1 cellular context compared by ENCODE assay signal in the genomic region with DNA sequence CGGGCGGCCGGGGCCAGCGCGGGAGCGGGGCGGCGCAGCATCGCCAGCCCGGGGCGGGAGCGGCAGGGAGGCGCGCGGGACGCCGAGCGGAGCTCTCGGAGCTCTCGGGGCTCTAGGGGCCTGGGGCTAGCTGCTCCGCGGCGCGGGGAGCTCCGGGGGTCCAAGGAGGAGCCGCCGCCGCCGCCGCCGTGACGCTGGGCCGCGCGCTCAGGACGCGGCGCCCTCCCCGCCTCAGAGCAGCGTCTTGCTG.
TF ChIP-seq lines count a peak whose summit lies in the region.

No MANE protein-coding gene starts in this region.

TF ChIP-seq in K562, 482 proteins besides CTCF, POLR2A, EP300 and RAD21 (continued from another document and continues in another):
- TF ChIP-seq, protein P1, sequence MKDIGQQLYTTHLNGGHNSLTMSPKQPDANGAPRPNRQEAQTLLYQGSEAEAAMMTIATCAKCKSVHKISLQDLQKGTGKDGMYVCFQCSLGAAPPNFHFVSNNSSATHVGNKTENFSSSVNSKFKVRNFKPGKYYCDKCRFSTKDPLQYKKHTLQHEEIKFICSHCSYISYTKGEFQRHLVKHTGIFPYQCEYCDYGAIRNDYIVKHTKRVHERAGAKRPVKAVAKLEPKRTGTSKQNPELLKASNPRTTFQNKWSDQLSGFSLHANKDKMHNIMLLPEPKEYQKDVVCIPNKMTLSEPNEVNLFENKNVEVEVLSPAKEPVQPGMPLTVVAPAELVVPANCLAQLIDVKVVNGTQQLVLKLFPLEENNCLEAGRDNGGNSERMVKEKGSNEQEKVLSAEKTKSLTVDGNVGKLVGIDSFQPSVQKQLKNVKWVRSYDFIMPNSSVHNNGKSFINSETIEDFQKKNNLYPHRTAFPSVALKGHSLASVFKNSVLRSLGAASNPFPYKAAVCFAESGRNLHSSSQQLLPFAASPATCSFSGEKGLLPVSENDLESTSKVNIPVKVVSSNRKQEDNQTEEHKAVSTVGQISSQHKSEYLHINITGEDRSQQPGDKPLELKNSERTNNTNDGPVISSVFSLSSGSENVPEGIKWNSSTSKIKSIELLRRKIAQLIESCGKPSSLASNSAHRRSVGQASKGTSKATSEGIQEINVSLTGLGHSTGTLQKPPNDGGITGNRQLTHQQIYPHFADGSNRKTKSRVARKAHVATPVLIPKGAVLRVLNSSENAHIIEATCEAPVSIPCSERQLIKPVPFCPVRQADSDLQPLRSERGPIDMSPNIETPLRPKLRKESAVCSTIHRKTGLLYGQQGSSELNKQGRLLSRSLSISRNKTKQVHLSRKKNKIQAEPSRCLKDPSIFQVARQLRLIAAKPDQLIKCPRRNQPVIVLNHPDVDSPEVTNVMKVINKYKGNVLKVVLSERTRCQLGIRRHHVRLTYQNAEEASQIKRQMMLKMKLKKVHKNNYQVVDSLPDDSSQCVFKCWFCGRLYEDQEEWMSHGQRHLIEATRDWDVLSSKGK (CRISPR knock-in tag; IDR thresholded peaks at IDR 0.05) = no peak
- TF ChIP-seq SMAD3 (CRISPR knock-in tag; conservative IDR thresholded peaks at IDR 0.05) (no peak), TCF7 (IDR thresholded peaks at IDR 0.05; ENCODE audit: borderline replicate concordance) (no peak), MYC (IDR thresholded peaks at IDR 0.05; ENCODE audit: low read depth, low read length) (peak; percentile 15; the same call in 1 of the 2 replicates), MYC (CRISPR knock-in tag; IDR thresholded peaks at IDR 0.05; ENCODE audit: borderline replicate concordance, low read depth) (no peak), ZFP30 (CRISPR knock-in tag; IDR thresholded peaks at IDR 0.05; ENCODE audit: borderline replicate concordance) (no peak), BACH1 (tag; IDR thresholded peaks at IDR 0.05) (no peak), PHF8 (IDR thresholded peaks at IDR 0.05; ENCODE audit: borderline replicate concordance, low read length) (peak; percentile 68; the same call in 1 of the 2 replicates), TRIM28 (IDR thresholded peaks at IDR 0.05) (no peak), FOXJ3 (CRISPR knock-in tag; IDR thresholded peaks at IDR 0.05) (no peak), ZNF77 (CRISPR knock-in tag; IDR thresholded peaks at IDR 0.05) (no peak), ZBTB8A (IDR thresholded peaks at IDR 0.05; ENCODE audit: partially characterized antibody) (no peak), NONO (IDR thresholded peaks at IDR 0.05; ENCODE audit: low read depth in 2 of 2, low read length in 1 of 2) (peak; percentile 48 to 75; a peak in 2 of 4 replicates), RBFOX2 (IDR thresholded peaks at IDR 0.05; ENCODE audit: low read depth, low read length) (peak; percentile 79), PURB (CRISPR knock-in tag; IDR thresholded peaks at IDR 0.05; ENCODE audit: low read depth) (no peak), THRAP3 (IDR thresholded peaks at IDR 0.05; ENCODE audit: borderline replicate concordance) (no peak), ZZZ3 (IDR thresholded peaks at IDR 0.05) (no peak), ZNF699 (CRISPR knock-in tag; IDR thresholded peaks at IDR 0.05; ENCODE audit: insufficient replicate concordance) (no peak), XRCC4 (IDR thresholded peaks at IDR 0.05; ENCODE audit: extremely low read depth, insufficient read depth, insufficient read length) (no peak), SIX5 (IDR thresholded peaks at IDR 0.05; ENCODE audit: borderline replicate concordance in 1 of 2, insufficient read depth in 1 of 2, low read depth in 1 of 2, low read length in 2 of 2) (no peak), SMARCB1 (IDR thresholded peaks at IDR 0.05; ENCODE audit: insufficient read length, low read depth) (no peak), GATA2 (CRISPR knock-in tag; IDR thresholded peaks at IDR 0.05) (no peak), NFXL1 (CRISPR knock-in tag; IDR thresholded peaks at IDR 0.05) (no peak), PTRF (tag; IDR thresholded peaks at IDR 0.05) (no peak), MEF2A (IDR thresholded peaks at IDR 0.05; ENCODE audit: control insufficient read depth, low read depth, low read length) (no peak), KAT2B (IDR thresholded peaks at IDR 0.05; ENCODE audit: low read depth, low read length) (no peak), SAFB (IDR thresholded peaks at IDR 0.05; ENCODE audit: borderline replicate concordance, low read depth, low read length) (no peak), MTA1 (IDR thresholded peaks at IDR 0.05; ENCODE audit: borderline replicate concordance) (no peak), RBBP5 (IDR thresholded peaks at IDR 0.05; ENCODE audit: borderline replicate concordance, insufficient read depth, low read length, poor library complexity, severe bottlenecking) (peak; percentile 16), POLR2G (IDR thresholded peaks at IDR 0.05; ENCODE audit: low read depth, low read length) (peak; percentile 87), HNRNPUL1 (IDR thresholded peaks at IDR 0.05; ENCODE audit: low read length) (no peak), ERF (CRISPR knock-in tag; IDR thresholded peaks at IDR 0.05) (peak; percentile 57; the same call in 1 of the 2 replicates), HOXB6 (CRISPR knock-in tag; IDR thresholded peaks at IDR 0.05; ENCODE audit: borderline replicate concordance) (no peak), RHOXF2B (CRISPR knock-in tag; conservative IDR thresholded peaks at IDR 0.05) (no peak), MEF2D (tag; conservative IDR thresholded peaks at IDR 0.05; ENCODE audit: low read depth) (no peak)
- TF ChIP-seq, protein P2, sequence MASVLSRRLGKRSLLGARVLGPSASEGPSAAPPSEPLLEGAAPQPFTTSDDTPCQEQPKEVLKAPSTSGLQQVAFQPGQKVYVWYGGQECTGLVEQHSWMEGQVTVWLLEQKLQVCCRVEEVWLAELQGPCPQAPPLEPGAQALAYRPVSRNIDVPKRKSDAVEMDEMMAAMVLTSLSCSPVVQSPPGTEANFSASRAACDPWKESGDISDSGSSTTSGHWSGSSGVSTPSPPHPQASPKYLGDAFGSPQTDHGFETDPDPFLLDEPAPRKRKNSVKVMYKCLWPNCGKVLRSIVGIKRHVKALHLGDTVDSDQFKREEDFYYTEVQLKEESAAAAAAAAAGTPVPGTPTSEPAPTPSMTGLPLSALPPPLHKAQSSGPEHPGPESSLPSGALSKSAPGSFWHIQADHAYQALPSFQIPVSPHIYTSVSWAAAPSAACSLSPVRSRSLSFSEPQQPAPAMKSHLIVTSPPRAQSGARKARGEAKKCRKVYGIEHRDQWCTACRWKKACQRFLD (CRISPR knock-in tag; IDR thresholded peaks at IDR 0.05) = no peak
- TF ChIP-seq, protein P3, sequence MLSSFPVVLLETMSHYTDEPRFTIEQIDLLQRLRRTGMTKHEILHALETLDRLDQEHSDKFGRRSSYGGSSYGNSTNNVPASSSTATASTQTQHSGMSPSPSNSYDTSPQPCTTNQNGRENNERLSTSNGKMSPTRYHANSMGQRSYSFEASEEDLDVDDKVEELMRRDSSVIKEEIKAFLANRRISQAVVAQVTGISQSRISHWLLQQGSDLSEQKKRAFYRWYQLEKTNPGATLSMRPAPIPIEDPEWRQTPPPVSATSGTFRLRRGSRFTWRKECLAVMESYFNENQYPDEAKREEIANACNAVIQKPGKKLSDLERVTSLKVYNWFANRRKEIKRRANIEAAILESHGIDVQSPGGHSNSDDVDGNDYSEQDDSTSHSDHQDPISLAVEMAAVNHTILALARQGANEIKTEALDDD (IDR thresholded peaks at IDR 0.05) = no peak
- TF ChIP-seq, protein P4, sequence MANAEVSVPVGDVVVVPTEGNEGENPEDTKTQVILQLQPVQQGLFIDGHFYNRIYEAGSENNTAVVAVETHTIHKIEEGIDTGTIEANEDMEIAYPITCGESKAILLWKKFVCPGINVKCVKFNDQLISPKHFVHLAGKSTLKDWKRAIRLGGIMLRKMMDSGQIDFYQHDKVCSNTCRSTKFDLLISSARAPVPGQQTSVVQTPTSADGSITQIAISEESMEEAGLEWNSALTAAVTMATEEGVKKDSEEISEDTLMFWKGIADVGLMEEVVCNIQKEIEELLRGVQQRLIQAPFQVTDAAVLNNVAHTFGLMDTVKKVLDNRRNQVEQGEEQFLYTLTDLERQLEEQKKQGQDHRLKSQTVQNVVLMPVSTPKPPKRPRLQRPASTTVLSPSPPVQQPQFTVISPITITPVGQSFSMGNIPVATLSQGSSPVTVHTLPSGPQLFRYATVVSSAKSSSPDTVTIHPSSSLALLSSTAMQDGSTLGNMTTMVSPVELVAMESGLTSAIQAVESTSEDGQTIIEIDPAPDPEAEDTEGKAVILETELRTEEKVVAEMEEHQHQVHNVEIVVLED (CRISPR knock-in tag; IDR thresholded peaks at IDR 0.05) = 0 out of 2 replicates have a peak, but pooled peaks have one; percentile 30
- TF ChIP-seq, protein P5, sequence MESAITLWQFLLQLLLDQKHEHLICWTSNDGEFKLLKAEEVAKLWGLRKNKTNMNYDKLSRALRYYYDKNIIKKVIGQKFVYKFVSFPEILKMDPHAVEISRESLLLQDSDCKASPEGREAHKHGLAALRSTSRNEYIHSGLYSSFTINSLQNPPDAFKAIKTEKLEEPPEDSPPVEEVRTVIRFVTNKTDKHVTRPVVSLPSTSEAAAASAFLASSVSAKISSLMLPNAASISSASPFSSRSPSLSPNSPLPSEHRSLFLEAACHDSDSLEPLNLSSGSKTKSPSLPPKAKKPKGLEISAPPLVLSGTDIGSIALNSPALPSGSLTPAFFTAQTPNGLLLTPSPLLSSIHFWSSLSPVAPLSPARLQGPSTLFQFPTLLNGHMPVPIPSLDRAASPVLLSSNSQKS (CRISPR knock-in tag; IDR thresholded peaks at IDR 0.05) = no peak
- TF ChIP-seq, protein P6, sequence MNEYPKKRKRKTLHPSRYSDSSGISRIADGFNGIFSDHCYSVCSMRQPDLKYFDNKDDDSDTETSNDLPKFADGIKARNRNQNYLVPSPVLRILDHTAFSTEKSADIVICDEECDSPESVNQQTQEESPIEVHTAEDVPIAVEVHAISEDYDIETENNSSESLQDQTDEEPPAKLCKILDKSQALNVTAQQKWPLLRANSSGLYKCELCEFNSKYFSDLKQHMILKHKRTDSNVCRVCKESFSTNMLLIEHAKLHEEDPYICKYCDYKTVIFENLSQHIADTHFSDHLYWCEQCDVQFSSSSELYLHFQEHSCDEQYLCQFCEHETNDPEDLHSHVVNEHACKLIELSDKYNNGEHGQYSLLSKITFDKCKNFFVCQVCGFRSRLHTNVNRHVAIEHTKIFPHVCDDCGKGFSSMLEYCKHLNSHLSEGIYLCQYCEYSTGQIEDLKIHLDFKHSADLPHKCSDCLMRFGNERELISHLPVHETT (CRISPR knock-in tag; conservative IDR thresholded peaks at IDR 0.05 in 1 of 2, IDR thresholded peaks at IDR 0.05 in 1 of 2) = no peak
- TF ChIP-seq, protein P7, sequence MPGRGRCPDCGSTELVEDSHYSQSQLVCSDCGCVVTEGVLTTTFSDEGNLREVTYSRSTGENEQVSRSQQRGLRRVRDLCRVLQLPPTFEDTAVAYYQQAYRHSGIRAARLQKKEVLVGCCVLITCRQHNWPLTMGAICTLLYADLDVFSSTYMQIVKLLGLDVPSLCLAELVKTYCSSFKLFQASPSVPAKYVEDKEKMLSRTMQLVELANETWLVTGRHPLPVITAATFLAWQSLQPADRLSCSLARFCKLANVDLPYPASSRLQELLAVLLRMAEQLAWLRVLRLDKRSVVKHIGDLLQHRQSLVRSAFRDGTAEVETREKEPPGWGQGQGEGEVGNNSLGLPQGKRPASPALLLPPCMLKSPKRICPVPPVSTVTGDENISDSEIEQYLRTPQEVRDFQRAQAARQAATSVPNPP (IDR thresholded peaks at IDR 0.05; ENCODE audit: borderline replicate concordance, insufficient read depth, insufficient read length) = no peak
- TF ChIP-seq, protein P8, sequence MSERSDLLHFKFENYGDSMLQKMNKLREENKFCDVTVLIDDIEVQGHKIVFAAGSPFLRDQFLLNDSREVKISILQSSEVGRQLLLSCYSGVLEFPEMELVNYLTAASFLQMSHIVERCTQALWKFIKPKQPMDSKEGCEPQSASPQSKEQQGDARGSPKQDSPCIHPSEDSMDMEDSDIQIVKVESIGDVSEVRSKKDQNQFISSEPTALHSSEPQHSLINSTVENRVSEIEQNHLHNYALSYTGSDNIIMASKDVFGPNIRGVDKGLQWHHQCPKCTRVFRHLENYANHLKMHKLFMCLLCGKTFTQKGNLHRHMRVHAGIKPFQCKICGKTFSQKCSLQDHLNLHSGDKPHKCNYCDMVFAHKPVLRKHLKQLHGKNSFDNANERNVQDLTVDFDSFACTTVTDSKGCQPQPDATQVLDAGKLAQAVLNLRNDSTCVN (CRISPR knock-in tag; IDR thresholded peaks at IDR 0.05) = no peak
- TF ChIP-seq, protein P9, sequence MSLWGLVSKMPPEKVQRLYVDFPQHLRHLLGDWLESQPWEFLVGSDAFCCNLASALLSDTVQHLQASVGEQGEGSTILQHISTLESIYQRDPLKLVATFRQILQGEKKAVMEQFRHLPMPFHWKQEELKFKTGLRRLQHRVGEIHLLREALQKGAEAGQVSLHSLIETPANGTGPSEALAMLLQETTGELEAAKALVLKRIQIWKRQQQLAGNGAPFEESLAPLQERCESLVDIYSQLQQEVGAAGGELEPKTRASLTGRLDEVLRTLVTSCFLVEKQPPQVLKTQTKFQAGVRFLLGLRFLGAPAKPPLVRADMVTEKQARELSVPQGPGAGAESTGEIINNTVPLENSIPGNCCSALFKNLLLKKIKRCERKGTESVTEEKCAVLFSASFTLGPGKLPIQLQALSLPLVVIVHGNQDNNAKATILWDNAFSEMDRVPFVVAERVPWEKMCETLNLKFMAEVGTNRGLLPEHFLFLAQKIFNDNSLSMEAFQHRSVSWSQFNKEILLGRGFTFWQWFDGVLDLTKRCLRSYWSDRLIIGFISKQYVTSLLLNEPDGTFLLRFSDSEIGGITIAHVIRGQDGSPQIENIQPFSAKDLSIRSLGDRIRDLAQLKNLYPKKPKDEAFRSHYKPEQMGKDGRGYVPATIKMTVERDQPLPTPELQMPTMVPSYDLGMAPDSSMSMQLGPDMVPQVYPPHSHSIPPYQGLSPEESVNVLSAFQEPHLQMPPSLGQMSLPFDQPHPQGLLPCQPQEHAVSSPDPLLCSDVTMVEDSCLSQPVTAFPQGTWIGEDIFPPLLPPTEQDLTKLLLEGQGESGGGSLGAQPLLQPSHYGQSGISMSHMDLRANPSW (CRISPR knock-in tag; IDR thresholded peaks at IDR 0.05) = no peak
- TF ChIP-seq, protein P10, sequence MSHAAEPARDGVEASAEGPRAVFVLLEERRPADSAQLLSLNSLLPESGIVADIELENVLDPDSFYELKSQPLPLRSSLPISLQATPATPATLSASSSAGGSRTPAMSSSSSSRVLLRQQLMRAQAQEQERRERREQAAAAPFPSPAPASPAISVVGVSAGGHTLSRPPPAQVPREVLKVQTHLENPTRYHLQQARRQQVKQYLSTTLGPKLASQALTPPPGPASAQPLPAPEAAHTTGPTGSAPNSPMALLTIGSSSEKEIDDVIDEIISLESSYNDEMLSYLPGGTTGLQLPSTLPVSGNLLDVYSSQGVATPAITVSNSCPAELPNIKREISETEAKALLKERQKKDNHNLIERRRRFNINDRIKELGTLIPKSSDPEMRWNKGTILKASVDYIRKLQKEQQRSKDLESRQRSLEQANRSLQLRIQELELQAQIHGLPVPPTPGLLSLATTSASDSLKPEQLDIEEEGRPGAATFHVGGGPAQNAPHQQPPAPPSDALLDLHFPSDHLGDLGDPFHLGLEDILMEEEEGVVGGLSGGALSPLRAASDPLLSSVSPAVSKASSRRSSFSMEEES (CRISPR knock-in tag; IDR thresholded peaks at IDR 0.05) = no peak
- TF ChIP-seq, protein P11, sequence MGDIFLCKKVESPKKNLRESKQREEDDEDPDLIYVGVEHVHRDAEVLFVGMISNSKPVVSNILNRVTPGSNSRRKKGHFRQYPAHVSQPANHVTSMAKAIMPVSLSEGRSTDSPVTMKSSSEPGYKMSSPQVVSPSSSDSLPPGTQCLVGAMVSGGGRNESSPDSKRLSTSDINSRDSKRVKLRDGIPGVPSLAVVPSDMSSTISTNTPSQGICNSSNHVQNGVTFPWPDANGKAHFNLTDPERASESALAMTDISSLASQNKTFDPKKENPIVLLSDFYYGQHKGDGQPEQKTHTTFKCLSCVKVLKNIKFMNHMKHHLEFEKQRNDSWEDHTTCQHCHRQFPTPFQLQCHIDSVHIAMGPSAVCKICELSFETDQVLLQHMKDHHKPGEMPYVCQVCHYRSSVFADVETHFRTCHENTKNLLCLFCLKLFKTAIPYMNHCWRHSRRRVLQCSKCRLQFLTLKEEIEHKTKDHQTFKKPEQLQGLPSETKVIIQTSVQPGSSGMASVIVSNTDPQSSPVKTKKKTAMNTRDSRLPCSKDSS (IDR thresholded peaks at IDR 0.05; ENCODE audit: low read depth, partially characterized antibody) = no peak
